9 cellular contexts compared by ENCODE assay signal in genomic region chr10:49164587-49165188, GRCh38. TPM values are rescaled to one million over a fixed set of nuclear protein-coding genes. Genes with fewer than 3 reads are reported as not detected.
DNase-seq lines count a peak whose midpoint lies in the region; ATAC-seq and TF ChIP-seq lines count a peak whose summit lies in the region.
"Had no signal": no experiment of that assay in that cellular context is flagged by ENCODE, and none has a peak within 500 bp of the region (broad histone marks: within the 10 kb centered on the region; RNA-seq: fewer than 3 reads in every experiment).

No MANE protein-coding gene starts in this region.

- no peak for TF ChIP-seq POLR2A in uterus (IDR thresholded peaks at IDR 0.05)

- H3K4me3 ChIP-seq in cardiac fibroblast (replicated peaks in 1 of 2; ENCODE audit: low read depth in 2 of 2, low read length in 2 of 2) (no peak overlapping the region), liver (ENCODE audit: low read depth in 1 of 3, low read length in 3 of 3) (no peak overlapping the region), uterus (no peak overlapping the region)

- TF ChIP-seq RAD21 in liver (IDR thresholded peaks at IDR 0.05), result peak; percentile 84 to 95

- H3K27me3 ChIP-seq in liver (ENCODE audit: control insufficient read depth in 4 of 4, insufficient read depth in 4 of 4, low read length in 3 of 4), result no peaks in the 10 kb centered on the region
- no peaks in the 10 kb centered on the region for H3K27me3 ChIP-seq in uterus

- no peaks in the 10 kb centered on the region for H3K4me1 ChIP-seq in liver (ENCODE audit: control insufficient read depth in 4 of 4, insufficient read depth in 4 of 4, low read length in 3 of 4)
- H3K4me1 ChIP-seq in uterus, result no peaks in the 10 kb centered on the region

- H3K9me3 ChIP-seq in liver (ENCODE audit: control insufficient read depth in 4 of 4, low read length in 3 of 4) (no peaks in the 10 kb centered on the region), uterus (no peaks in the 10 kb centered on the region)

- WGBS in liver, result 48% methylated on average over 9 of the region's 9 CpGs

- H3K27ac ChIP-seq in liver (ENCODE audit: low read depth in 1 of 2, low read length in 2 of 2) (no peak overlapping the region), uterus (no peak overlapping the region)

- no peaks in the 10 kb centered on the region for H3K36me3 ChIP-seq in liver (ENCODE audit: control insufficient read depth in 4 of 4, insufficient read depth in 3 of 4, low read depth in 1 of 4, low read length in 3 of 4)
- H3K36me3 ChIP-seq in uterus, result no peaks in the 10 kb centered on the region

- intact Hi-C loops in uterus (cut with DNase I; ENCODE audit: low total_unique reads), result loop anchor here (5.0 kb wide), 1 partner anchor 187 kb away; no protein-coding TSS in a partner anchor

- no peak overlapping the region for H3K9ac ChIP-seq in liver (ENCODE audit: low read depth in 1 of 2, low read length in 2 of 2)

- ATAC-seq in GM18519 (IDR thresholded peaks at IDR 0.05; ENCODE audit: low FRiP score, unreplicated experiment) (peak; percentile 73), HG03097 (IDR thresholded peaks at IDR 0.05; ENCODE audit: low FRiP score, unreplicated experiment) (peak; percentile 75), GM18520 (IDR thresholded peaks at IDR 0.05; ENCODE audit: unreplicated experiment) (no peak)

- TF ChIP-seq CTCF in AG09319 (IDR thresholded peaks at IDR 0.05; ENCODE audit: low read depth, low read length) (peak; percentile 87), cardiac fibroblast (IDR thresholded peaks at IDR 0.05; ENCODE audit: low read depth, low read length) (peak; percentile 77), liver (IDR thresholded peaks at IDR 0.05; ENCODE audit: low read depth, low read length, missing input control) (peak; percentile 69), uterus (IDR thresholded peaks at IDR 0.05) (peak; percentile 22 to 54 (median 39))

- DNase-seq in AG09319 (ENCODE audit: extremely low read depth, low read depth) (no peak), RPMI8226 (peak; percentile 69), cardiac fibroblast (ENCODE audit: low read depth in 2 of 2) (peak; percentile 46 to 53), uterus (peak in 1 of 2 donors; percentile 32)

TF ChIP-seq in liver, 16 proteins besides CTCF, POLR2A, EP300 and RAD21:
- no peak for TF ChIP-seq FOXA2 (IDR thresholded peaks at IDR 0.05)
- TF ChIP-seq JUND (IDR thresholded peaks at IDR 0.05), result no peak
- no peak for TF ChIP-seq RXRA (IDR thresholded peaks at IDR 0.05)
- no peak for TF ChIP-seq NR2F2 (IDR thresholded peaks at IDR 0.05)
- TF ChIP-seq FOXA1 (IDR thresholded peaks at IDR 0.05), result no peak
- no peak for TF ChIP-seq REST (IDR thresholded peaks at IDR 0.05)
- no peak for TF ChIP-seq ATF3 (IDR thresholded peaks at IDR 0.05)
- TF ChIP-seq ZBTB33 (IDR thresholded peaks at IDR 0.05), result no peak
- no peak for TF ChIP-seq HNF4A (conservative IDR thresholded peaks at IDR 0.05)
- TF ChIP-seq GABPA (IDR thresholded peaks at IDR 0.05 in 1 of 2, conservative IDR thresholded peaks at IDR 0.05 in 1 of 2), result no peak
- no peak for TF ChIP-seq TAF1 (conservative IDR thresholded peaks at IDR 0.05)
- TF ChIP-seq HNF4G (IDR thresholded peaks at IDR 0.05), result no peak

RNA-seq across cellular contexts. Expression of gene TMEM273, which starts 23.5 kb away (rescaled TPM):
- total RNA-seq in liver (1 to 10 TPM; 3.3 to 9.5 TPM), uterus (10 to 100 TPM in 3 of 4 donors, 1 to 10 TPM in 1; 8.5 to 38.9 (median 14.7) TPM)
- 1 to 10 TPM; 2.5 to 5.7 TPM for polyA plus RNA-seq in liver

RNA-seq across cellular contexts. Expression of gene FAM170B, which starts 30.9 kb away (rescaled TPM):
- not detected for total RNA-seq in liver
- not detected for polyA plus RNA-seq in liver
- total RNA-seq in uterus, result not detected
- total RNA-seq: glomerular endothelial cell had no signal

RNA-seq across cellular contexts. Expression of gene VSTM4, which starts 49.4 kb away (rescaled TPM):
- total RNA-seq in liver (1 to 10 TPM; 1.0 to 3.0 TPM), uterus (10 to 100 TPM; 10.3 to 46.6 (median 19.3) TPM)
- polyA plus RNA-seq in liver, result 1 to 10 TPM; 1.1 to 3.1 TPM
